In genomic region chr11:124311677-124312076, GRCh38 we compare ENCODE assay signal across 36 cellular contexts. TPM values are rescaled to one million over a fixed set of nuclear protein-coding genes. Genes with fewer than 3 reads are reported as not detected.
"Had no signal": no experiment of that assay in that cellular context is flagged by ENCODE, and none has a peak within 500 bp of the region (broad histone marks: within the 10 kb centered on the region; RNA-seq: fewer than 3 reads in every experiment).

No MANE protein-coding gene starts in this region.

- H3K27me3 ChIP-seq: neutrophil, ovary, spleen, suprapubic skin, testis, tibial artery, transverse colon, upper lobe of right lung, uterus had no signal

- H3K79me2 ChIP-seq: parathyroid adenoma had no signal

- H3K4me2 ChIP-seq: smooth muscle cell had no signal

- DNase-seq: naive thymus-derived CD8-positive, alpha-beta T cell; nephron progenitor cell; nucleus accumbens; ovary; posterior cingulate gyrus; psoas muscle; right cardiac atrium; spleen; stimulated activated CD4-positive, alpha-beta T cell treated with anti-CD3 and anti-CD28 coated beads, Interleukin-12 subunit alpha, Interleukin-12 subunit beta, amount 100 ng/mL, for 4 hours; stimulated activated CD4-positive, alpha-beta T cell treated with anti-CD3 and anti-CD28 coated beads, Interleukin-1b, Interleukin-23, amount 100 ng/mL, for 48 hours; stimulated activated CD4-positive, alpha-beta T cell treated with anti-CD3 and anti-CD28 coated beads, Interleukin-4, amount 100 ng/mL, for 1 hour; stimulated activated CD4-positive, alpha-beta T cell treated with anti-CD3 and anti-CD28 coated beads, Interleukin-4, amount 100 ng/mL, for 4 hours; stimulated activated CD8-positive, alpha-beta memory T cell treated with anti-CD3 and anti-CD28 coated beads, Interleukin-4, amount 100 ng/mL, for 48 hours; stimulated activated naive CD4-positive, alpha-beta T cell; stimulated activated naive CD8-positive, alpha-beta T cell treated with anti-CD3 and anti-CD28 coated beads, Interleukin-15, amount 100 ng/mL, for 72 hours; stimulated activated naive CD8-positive, alpha-beta T cell treated with anti-CD3 and anti-CD28 coated beads, Interleukin-15, Interleukin-2, amounts not matched to agents 100 U/mL and 50 U/mL, for 24 hours; substantia nigra; testis; tibial artery; transverse colon; upper lobe of right lung; uterus had no signal

- H3K9me3 ChIP-seq: neutrophil, ovary, psoas muscle, spleen, suprapubic skin, testis, tibial artery, transverse colon, upper lobe of right lung, uterus had no signal

- H3K9ac ChIP-seq: parathyroid adenoma had no signal

- H3K36me3 ChIP-seq: neutrophil, ovary, spleen, suprapubic skin, tibial artery, transverse colon, upper lobe of right lung, uterus had no signal

- H3K4me1 ChIP-seq: parathyroid adenoma, psoas muscle, spleen, suprapubic skin, testis, tibial artery, upper lobe of right lung, uterus had no signal

- H3K4me3 ChIP-seq: ovary, psoas muscle, skin epidermis, smooth muscle cell, spleen, suprapubic skin, testis, tibial artery, transverse colon, upper lobe of right lung, uterus had no signal

- ATAC-seq: naive thymus-derived CD8-positive, alpha-beta T cell; natural killer cell treated with Interleukin-12 subunit alpha and Interleukin-12 subunit beta and Interleukin-15 and Interleukin-18, amount 100 ng/mL, for 72 hours; psoas muscle; right cardiac atrium; sciatic nerve; stimulated activated memory B cell treated with anti-CD40 and anti-IgM and Interleukin-4, amounts not matched to agents 10 μg/mL and 1 μg/mL and 100 μg/mL, for 72 hours; stimulated activated naive CD8-positive, alpha-beta T cell treated with anti-CD3 and anti-CD28 coated beads, Interleukin-15, amount 100 ng/mL, for 72 hours; stimulated activated naive CD8-positive, alpha-beta T cell treated with anti-CD3 and anti-CD28 coated beads, Interleukin-15, Interleukin-2, amounts not matched to agents 100 U/mL and 50 U/mL, for 24 hours; upper lobe of right lung had no signal

- H3K27ac ChIP-seq: neutrophil, ovary, parathyroid adenoma, psoas muscle, skin epidermis, spleen, suprapubic skin, testis, tibial artery, transverse colon, upper lobe of right lung, uterus had no signal

- H2AFZ ChIP-seq: parathyroid adenoma had no signal

RNA-seq across cellular contexts. Expression of gene OR8D1, which starts 2.1 kb away (rescaled TPM):
- total RNA-seq: naive thymus-derived CD8-positive, alpha-beta T cell; natural killer cell treated with Interleukin-12 subunit alpha and Interleukin-12 subunit beta and Interleukin-15 and Interleukin-18, amount 100 ng/mL, for 72 hours; neural crest cell; omental fat pad; ovary; progenitor cell of endocrine pancreas; psoas muscle; renal cortical epithelial cell; right cardiac atrium; sciatic nerve; smooth muscle cell; spleen; suprapubic skin; testis; upper lobe of right lung; urinary bladder; uterus had no signal
- polyA plus RNA-seq: naive thymus-derived CD8-positive, alpha-beta T cell; ovary; psoas muscle; right cardiac atrium; smooth muscle cell; spleen; thymus; urinary bladder had no signal

RNA-seq across cellular contexts. Expression of gene OR8D2, which starts 8.3 kb away (rescaled TPM):
- total RNA-seq: naive thymus-derived CD8-positive, alpha-beta T cell; natural killer cell treated with Interleukin-12 subunit alpha and Interleukin-12 subunit beta and Interleukin-15 and Interleukin-18, amount 100 ng/mL, for 72 hours; neural crest cell; omental fat pad; ovary; progenitor cell of endocrine pancreas; psoas muscle; renal cortical epithelial cell; right cardiac atrium; sciatic nerve; smooth muscle cell; spleen; suprapubic skin; testis; transverse colon; upper lobe of right lung; urinary bladder; uterus had no signal
- polyA plus RNA-seq: naive thymus-derived CD8-positive, alpha-beta T cell; ovary; psoas muscle; right cardiac atrium; smooth muscle cell; spleen; thymus; urinary bladder had no signal

RNA-seq across cellular contexts. Expression of gene OR8G5, which starts 55.5 kb away (rescaled TPM):
- total RNA-seq: naive thymus-derived CD8-positive, alpha-beta T cell; natural killer cell treated with Interleukin-12 subunit alpha and Interleukin-12 subunit beta and Interleukin-15 and Interleukin-18, amount 100 ng/mL, for 72 hours; neural crest cell; omental fat pad; ovary; progenitor cell of endocrine pancreas; psoas muscle; renal cortical epithelial cell; right cardiac atrium; sciatic nerve; smooth muscle cell; spleen; suprapubic skin; urinary bladder; uterus had no signal
- polyA plus RNA-seq: naive thymus-derived CD8-positive, alpha-beta T cell; ovary; psoas muscle; right cardiac atrium; smooth muscle cell; spleen; urinary bladder had no signal
